ENCODE assay signal across 28 cellular contexts in genomic region chr1:156906206-156906910, GRCh38. TPM values are rescaled to one million over a fixed set of nuclear protein-coding genes. Genes with fewer than 3 reads are reported as not detected.
"Had no signal": no experiment of that assay in that cellular context is flagged by ENCODE, and none has a peak within 500 bp of the region (broad histone marks: within the 10 kb centered on the region; RNA-seq: fewer than 3 reads in every experiment).

No MANE protein-coding gene starts in this region.

- H3K4me1 Mint-ChIP-seq: activated CD4-positive, alpha-beta memory T cell treated with anti-CD3 and anti-CD28 coated beads, Interleukin-2, amount 10 ng/mL, durations not matched to agents 7 days and 5 days; T-cell had no signal

- H3K4me3 Mint-ChIP-seq: activated CD4-positive, alpha-beta memory T cell treated with anti-CD3 and anti-CD28 coated beads, Interleukin-2, amount 10 ng/mL, durations not matched to agents 7 days and 5 days; activated CD4-positive, alpha-beta T cell treated with anti-CD3 and anti-CD28 coated beads, Interleukin-2, amount 10 ng/mL, durations not matched to agents 24 days and 14 days; activated naive CD8-positive, alpha-beta T cell treated with anti-CD3 and anti-CD28 coated beads, Interleukin-2, amount 50 U/mL, for 24 hours; activated T-cell treated with anti-CD3 and anti-CD28 coated beads, Interleukin-2, amount 50 U/mL, for 72 hours; naive thymus-derived CD8-positive, alpha-beta T cell; T-cell; T-helper 2 cell treated with Interferon-gamma antibody and Interleukin-4, amounts not matched to agents 5 μg/mL and 100 μg/mL, for 36 hours had no signal

- H3K27ac ChIP-seq: body of pancreas, esophagus muscularis mucosa, gastroesophageal sphincter, ovary, psoas muscle, upper lobe of right lung, VCaP had no signal

- H3K27me3 ChIP-seq: body of pancreas, ovary had no signal

- H3K9me3 ChIP-seq: body of pancreas, esophagus muscularis mucosa, gastroesophageal sphincter, ovary, psoas muscle, upper lobe of right lung had no signal

- FAIRE-seq: islet of Langerhans had no signal

- H3K27ac Mint-ChIP-seq: activated CD4-positive, alpha-beta memory T cell treated with anti-CD3 and anti-CD28 coated beads, Interleukin-2, amount 10 ng/mL, durations not matched to agents 7 days and 5 days; activated CD4-positive, alpha-beta T cell treated with anti-CD3 and anti-CD28 coated beads, Interleukin-2, amount 10 ng/mL, durations not matched to agents 24 days and 14 days; activated naive CD8-positive, alpha-beta T cell treated with anti-CD3 and anti-CD28 coated beads, Interleukin-2, amount 50 U/mL, for 24 hours; activated T-cell treated with anti-CD3 and anti-CD28 coated beads, Interleukin-2, amount 50 U/mL, for 72 hours; naive thymus-derived CD8-positive, alpha-beta T cell; T-cell; T-helper 2 cell treated with Interferon-gamma antibody and Interleukin-4, amounts not matched to agents 5 μg/mL and 100 μg/mL, for 36 hours had no signal

- H3K4me1 ChIP-seq: psoas muscle had no signal

- H3K9me3 Mint-ChIP-seq: activated CD4-positive, alpha-beta memory T cell treated with anti-CD3 and anti-CD28 coated beads, Interleukin-2, amount 10 ng/mL, durations not matched to agents 7 days and 5 days; activated CD4-positive, alpha-beta T cell treated with anti-CD3 and anti-CD28 coated beads, Interleukin-2, amount 10 ng/mL, durations not matched to agents 24 days and 14 days; activated naive CD8-positive, alpha-beta T cell treated with anti-CD3 and anti-CD28 coated beads, Interleukin-2, amount 50 U/mL, for 24 hours; activated T-cell treated with anti-CD3 and anti-CD28 coated beads, Interleukin-2, amount 50 U/mL, for 72 hours; T-cell; T-helper 2 cell treated with Interferon-gamma antibody and Interleukin-4, amounts not matched to agents 5 μg/mL and 100 μg/mL, for 36 hours had no signal

- DNase-seq: activated CD4-positive, alpha-beta memory T cell treated with anti-CD3 and anti-CD28 coated beads, Interleukin-2, amount 10 ng/mL, durations not matched to agents 7 days and 5 days; activated CD4-positive, alpha-beta T cell treated with anti-CD3 and anti-CD28 coated beads, Interleukin-2, amount 10 ng/mL, durations not matched to agents 24 days and 14 days; activated gamma-delta T cell; activated naive CD4-positive, alpha-beta T cell treated with anti-CD3 and anti-CD28 coated beads, Interleukin-2, amount 50 U/mL, for 16 hours; activated naive CD8-positive, alpha-beta T cell treated with anti-CD3 and anti-CD28 coated beads, Interleukin-2, amount 50 U/mL, for 24 hours; activated T-cell treated with anti-CD3 and anti-CD28 coated beads, Interleukin-2, amount 50 U/mL, for 72 hours; body of pancreas; effector memory CD4-positive, alpha-beta T cell; head of caudate nucleus; left cardiac atrium; naive thymus-derived CD8-positive, alpha-beta T cell; ovary; stimulated activated CD4-positive, alpha-beta T cell treated with anti-CD3 and anti-CD28 coated beads, Interleukin-12 subunit alpha, Interleukin-12 subunit beta, amount 100 ng/mL, for 4 hours; stimulated activated CD4-positive, alpha-beta T cell treated with anti-CD3 and anti-CD28 coated beads, Interleukin-4, amount 100 ng/mL, for 4 hours; stimulated activated naive CD8-positive, alpha-beta T cell treated with anti-CD3 and anti-CD28 coated beads, Interleukin-15, Interleukin-2, amounts not matched to agents 100 U/mL and 50 U/mL, for 24 hours; T-cell; upper lobe of right lung had no signal

- H3K4me3 ChIP-seq: body of pancreas, esophagus muscularis mucosa, gastroesophageal sphincter, lung, ovary, psoas muscle, upper lobe of right lung had no signal

- H3K36me3 ChIP-seq: ovary had no signal

- H3K36me3 Mint-ChIP-seq: naive thymus-derived CD8-positive, alpha-beta T cell; T-cell had no signal

- ATAC-seq: activated T-cell treated with anti-CD3 and anti-CD28 coated beads, Interleukin-2, amount 50 U/mL, for 72 hours; gastroesophageal sphincter; naive thymus-derived CD8-positive, alpha-beta T cell; psoas muscle; T-cell had no signal

RNA-seq across cellular contexts. Expression of gene PEAR1, which starts 12.8 kb away (rescaled TPM):
- polyA plus RNA-seq: naive thymus-derived CD8-positive, alpha-beta T cell had no signal

RNA-seq across cellular contexts. Expression of gene LRRC71, which starts 14.1 kb away (rescaled TPM):
- total RNA-seq: activated CD4-positive, alpha-beta memory T cell treated with anti-CD3 and anti-CD28 coated beads, Interleukin-2, amount 10 ng/mL, durations not matched to agents 7 days and 5 days; activated CD4-positive, alpha-beta T cell treated with anti-CD3 and anti-CD28 coated beads, Interleukin-2, amount 10 ng/mL, durations not matched to agents 24 days and 14 days; activated T-cell treated with anti-CD3 and anti-CD28 coated beads, Interleukin-2, amount 50 U/mL, for 72 hours; body of pancreas; cardiac septum; esophagus muscularis mucosa; left cardiac atrium; naive thymus-derived CD8-positive, alpha-beta T cell; psoas muscle; skeletal muscle tissue; T-cell had no signal
- polyA plus RNA-seq: naive thymus-derived CD8-positive, alpha-beta T cell had no signal

RNA-seq across cellular contexts. Expression of gene NTRK1, which starts 45.7 kb away (rescaled TPM):
- total RNA-seq: dermis blood vessel endothelial cell; naive thymus-derived CD8-positive, alpha-beta T cell had no signal

RNA-seq across cellular contexts. Expression of gene INSRR, which starts 47.4 kb away (rescaled TPM):
- total RNA-seq: dermis blood vessel endothelial cell; esophagus muscularis mucosa; lung; naive thymus-derived CD8-positive, alpha-beta T cell; subcutaneous adipose tissue; upper lobe of right lung had no signal
- polyA plus RNA-seq: lung; naive thymus-derived CD8-positive, alpha-beta T cell had no signal
